14 cellular contexts compared by ENCODE assay signal in genomic region chr13:62387642-62388041, GRCh38.
DNase-seq lines count a peak whose midpoint lies in the region; ATAC-seq and TF ChIP-seq lines count a peak whose summit lies in the region.
"Had no signal": no experiment of that assay in that cellular context is flagged by ENCODE, and none has a peak within 500 bp of the region (broad histone marks: within the 10 kb centered on the region; RNA-seq: fewer than 3 reads in every experiment).

No MANE protein-coding gene starts in this region.

- H3K4me2 ChIP-seq in GM23248 (ENCODE audit: unreplicated experiment), result no peak overlapping the region
- no peak overlapping the region for H3K4me2 ChIP-seq in PC-9
- peak overlapping the region; percentile 42 for H3K4me2 ChIP-seq in hepatocyte
- H3K4me2 ChIP-seq: BLaER1 had no signal

- peak; percentile 29 for TF ChIP-seq CTCF in 22Rv1 (IDR thresholded peaks at IDR 0.05)
- no peak for TF ChIP-seq CTCF in PC-9 (conservative IDR thresholded peaks at IDR 0.05)
- peak; percentile 58 for TF ChIP-seq CTCF in hepatocyte (IDR thresholded peaks at IDR 0.05; ENCODE audit: poor library complexity)

- H3K9me3 ChIP-seq in GM23248 (ENCODE audit: low read depth) (no peaks in the 10 kb centered on the region), PC-9 (ENCODE audit: insufficient read depth, low read depth) (no peaks in the 10 kb centered on the region), hepatocyte (ENCODE audit: low read depth) (no peaks in the 10 kb centered on the region)
- H3K9me3 ChIP-seq: BLaER1, suprapubic skin had no signal

- H3F3A ChIP-seq in GM23248 (ENCODE audit: insufficient read depth), result no peaks in the 10 kb centered on the region
- no peaks in the 10 kb centered on the region for H3F3A ChIP-seq in PC-9 (ENCODE audit: insufficient read depth, low read depth)

- H3K9ac ChIP-seq in GM23248, result no peak overlapping the region
- H3K9ac ChIP-seq: BLaER1 had no signal

- no peaks in the 10 kb centered on the region for H4K20me1 ChIP-seq in GM23248 (ENCODE audit: insufficient read depth)
- H4K20me1 ChIP-seq in PC-9 (ENCODE audit: insufficient read depth), result no peaks in the 10 kb centered on the region
- no peaks in the 10 kb centered on the region for H4K20me1 ChIP-seq in hepatocyte (ENCODE audit: insufficient read depth, poor library complexity, severe bottlenecking)
- H4K20me1 ChIP-seq: BLaER1 had no signal

- BruUV-seq in PC-9 (replicated peaks; lab: Mats Ljungman, UMichigan), result no TSS peak

- H2AFZ ChIP-seq in GM23248 (no peak overlapping the region), PC-9 (0 out of 2 replicates have a peak overlapping the region, but pooled peaks have one; percentile 26), hepatocyte (no peak overlapping the region)

- H3K27ac ChIP-seq in 22Rv1, result no peak overlapping the region
- no peak overlapping the region for H3K27ac ChIP-seq in GM23248
- no peak overlapping the region for H3K27ac ChIP-seq in PC-9
- H3K27ac ChIP-seq in hepatocyte, result no peak overlapping the region
- H3K27ac ChIP-seq: BLaER1, suprapubic skin had no signal

- H3K9me2 ChIP-seq in GM23248 (ENCODE audit: insufficient read depth) (no peaks in the 10 kb centered on the region), PC-9 (ENCODE audit: insufficient read depth) (no peaks in the 10 kb centered on the region), hepatocyte (replicated peaks; ENCODE audit: insufficient read depth) (no peaks in the 10 kb centered on the region)

- CTCF ChIA-PET in PC-9 (lab: Charles Lee), result no interaction called here

- H3K79me2 ChIP-seq in GM23248 (ENCODE audit: insufficient read depth) (no peaks in the 10 kb centered on the region), PC-9 (ENCODE audit: low read depth) (no peaks in the 10 kb centered on the region), hepatocyte (no peaks in the 10 kb centered on the region)

- H3K27me3 ChIP-seq in GM23248 (replicated peaks; ENCODE audit: insufficient read depth), result no peaks in the 10 kb centered on the region
- H3K27me3 ChIP-seq in PC-9 (ENCODE audit: insufficient read depth, low read depth), result no peaks in the 10 kb centered on the region
- no peaks in the 10 kb centered on the region for H3K27me3 ChIP-seq in hepatocyte
- H3K27me3 ChIP-seq: BLaER1, suprapubic skin had no signal

- H3K36me3 ChIP-seq in GM23248 (ENCODE audit: low read depth) (no peaks in the 10 kb centered on the region), PC-9 (ENCODE audit: low read depth) (no peaks in the 10 kb centered on the region), hepatocyte (replicated peaks; ENCODE audit: insufficient read depth, low read depth) (no peaks in the 10 kb centered on the region)
- H3K36me3 ChIP-seq: BLaER1, suprapubic skin had no signal

- no peak overlapping the region for H3K4me3 ChIP-seq in GM23248
- no peak overlapping the region for H3K4me3 ChIP-seq in PC-9
- H3K4me3 ChIP-seq in hepatocyte, result no peak overlapping the region
- H3K4me3 ChIP-seq: BLaER1, suprapubic skin had no signal

- 1% methylated on average over 3 of the region's 3 CpGs for WGBS in GM23248 (ENCODE audit: low coverage in 1 of 2, low lambda C conversion rate in 2 of 2, missing lambda C conversion rate in 2 of 2), 2 experiments
- WGBS in hepatocyte (ENCODE audit: low lambda C conversion rate, missing lambda C conversion rate), result 11% methylated on average over 3 of the region's 3 CpGs

- DNase-seq in GM23248 (peak; percentile 7), PC-9 (no peak), hepatocyte (ENCODE audit: low spot score) (peak; percentile 6), Right ventricle myocardium superior (no peak)
- DNase-seq: hippocampal formation, mammary epithelial cell, NCI-H774, T-helper 17 cell had no signal

- POLR2A ChIA-PET in PC-9 (lab: Charles Lee; ENCODE audit: unreplicated experiment), result no interaction called here

- in situ Hi-C loops in GM23248 (cut with MboI), result no loop called here

- H3K4me1 ChIP-seq in GM23248 (ENCODE audit: insufficient read depth) (no peaks in the 10 kb centered on the region), PC-9 (replicated peaks; ENCODE audit: insufficient read depth) (no peaks in the 10 kb centered on the region), hepatocyte (ENCODE audit: insufficient read depth) (no peaks in the 10 kb centered on the region)
- H3K4me1 ChIP-seq: BLaER1, suprapubic skin had no signal

- intact Hi-C loops in PC-9 (cut with micrococcal nuclease; ENCODE audit: unreplicated experiment) (no loop called here), Right ventricle myocardium superior (cut with DNase I) (no loop called here)

- ATAC-seq in HG03135 (IDR thresholded peaks at IDR 0.05; ENCODE audit: unreplicated experiment) (no peak), Right ventricle myocardium superior (ENCODE audit: poor library complexity) (no peak), GM19467 (IDR thresholded peaks at IDR 0.05; ENCODE audit: unreplicated experiment) (no peak), GM21723 (IDR thresholded peaks at IDR 0.05; ENCODE audit: unreplicated experiment) (no peak)
- ATAC-seq: T-helper 17 cell had no signal

Comparison
In these comparisons a context has a peak if more than half of its experiments do, and no peak if none do; other contexts are left out.
1. DNase-seq: peak in GM23248 (single experiment) and hepatocyte (single experiment); none in PC-9 (0 of 2) and Right ventricle myocardium superior (single experiment).